In the genomic region with DNA sequence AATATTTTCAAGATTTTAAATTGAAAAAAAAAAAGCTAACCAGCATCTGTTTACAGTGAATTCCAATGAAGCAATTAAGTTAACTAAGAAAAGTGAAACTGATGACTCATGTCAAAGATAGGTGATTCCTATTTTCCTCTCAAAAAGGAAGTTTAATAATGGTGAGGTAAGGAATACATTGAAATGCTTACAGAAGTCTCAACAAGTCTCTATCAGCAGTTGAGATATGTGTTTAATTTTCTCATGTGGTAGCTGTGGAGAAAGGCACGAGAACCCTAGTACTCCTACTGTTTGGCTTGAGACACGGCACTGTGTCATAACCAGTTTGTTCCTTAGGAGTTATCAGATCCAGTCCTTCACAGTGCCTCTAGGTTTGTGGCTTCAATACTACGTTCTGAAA, we compare ENCODE assay signal across 1 cellular context.
TF ChIP-seq lines count a peak whose summit lies in the region.

No MANE protein-coding gene starts in this region.

TF ChIP-seq in IMR-90, 13 proteins besides CTCF, POLR2A, EP300 and RAD21 (continued from another document):
- TF ChIP-seq, protein P1, sequence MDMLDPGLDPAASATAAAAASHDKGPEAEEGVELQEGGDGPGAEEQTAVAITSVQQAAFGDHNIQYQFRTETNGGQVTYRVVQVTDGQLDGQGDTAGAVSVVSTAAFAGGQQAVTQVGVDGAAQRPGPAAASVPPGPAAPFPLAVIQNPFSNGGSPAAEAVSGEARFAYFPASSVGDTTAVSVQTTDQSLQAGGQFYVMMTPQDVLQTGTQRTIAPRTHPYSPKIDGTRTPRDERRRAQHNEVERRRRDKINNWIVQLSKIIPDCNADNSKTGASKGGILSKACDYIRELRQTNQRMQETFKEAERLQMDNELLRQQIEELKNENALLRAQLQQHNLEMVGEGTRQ (IDR thresholded peaks at IDR 0.05; ENCODE audit: low read depth, low read length) = no peak
- no peak for TF ChIP-seq NFE2L2 (IDR thresholded peaks at IDR 0.05; ENCODE audit: low read depth, low read length)
- no peak for TF ChIP-seq SMC3 (IDR thresholded peaks at IDR 0.05; ENCODE audit: low read depth, low read length)
- TF ChIP-seq MAZ (IDR thresholded peaks at IDR 0.05; ENCODE audit: borderline replicate concordance, low read depth, low read length) = no peak
- TF ChIP-seq BHLHE40 (IDR thresholded peaks at IDR 0.05; ENCODE audit: low read depth, low read length) = no peak
- TF ChIP-seq CEBPB (IDR thresholded peaks at IDR 0.05; ENCODE audit: low read depth, low read length) = no peak
- no peak for TF ChIP-seq CHD1 (IDR thresholded peaks at IDR 0.05; ENCODE audit: low read depth, low read length)
TF ChIP-seq in IMR-90: peak in this region for 2.
